In genomic region chr10:68333452-68333851, GRCh38 we compare ENCODE assay signal across 8 cellular contexts. TPM values are rescaled to one million over a fixed set of nuclear protein-coding genes. Genes with fewer than 3 reads are reported as not detected.
DNase-seq lines count a peak whose midpoint lies in the region; ATAC-seq and TF ChIP-seq lines count a peak whose summit lies in the region.

No MANE protein-coding gene starts in this region.

- peaks cover 30% of the 10 kb centered on the region for H4K20me1 ChIP-seq in mammary epithelial cell (ENCODE audit: insufficient read depth, low read length)

- H3K4me3 ChIP-seq in right atrium auricular region (peak overlapping the region; percentile 89 to 94), mammary epithelial cell (replicated peaks in 1 of 3; ENCODE audit: insufficient read depth in 1 of 3, low read depth in 2 of 3, low read length in 3 of 3) (peak overlapping the region; percentile 63 to 97 (median 69)), mononuclear cell (ENCODE audit: low read length) (peak overlapping the region; percentile 99)

- H3K27ac ChIP-seq in right atrium auricular region, result peak overlapping the region; percentile 99
- peak overlapping the region; percentile 94 for H3K27ac ChIP-seq in mammary epithelial cell (ENCODE audit: insufficient read depth, low read depth, low read length)

- peak overlapping the region; percentile 98 for H3K9ac ChIP-seq in mammary epithelial cell (ENCODE audit: insufficient read depth, low read length)

- dilution Hi-C loops in mammary epithelial cell (cut with HindIII; ENCODE audit: low sequenced_read_pairs), result loop anchor here (25.0 kb wide), 1 partner anchor 271 kb away; no protein-coding TSS in a partner anchor

- DNase-seq in right atrium auricular region (ENCODE audit: low spot score) (no peak), left cardiac atrium (no peak), mammary epithelial cell (no peak), SW480 (ENCODE audit: low spot score) (no peak), inferior parietal cortex (ENCODE audit: extremely low spot score) (no peak)
- DNase-seq in effector CD8-positive, alpha-beta T cell (lab: John Stamatoyannopoulos, UW), result no peak

- CTCF ChIA-PET in mammary epithelial cell (lab: Charles Lee; ENCODE audit: low non-redundant PET), result no interaction called here

- H3K27me3 ChIP-seq in right atrium auricular region (no peaks in the 10 kb centered on the region), mammary epithelial cell (ENCODE audit: insufficient read depth, low read length) (no peaks in the 10 kb centered on the region), mononuclear cell (ENCODE audit: insufficient read depth, low read length) (no peaks in the 10 kb centered on the region)

- H3K36me3 ChIP-seq in right atrium auricular region, result peaks cover 2% of the 10 kb centered on the region
- peaks cover 12% of the 10 kb centered on the region for H3K36me3 ChIP-seq in mammary epithelial cell (ENCODE audit: insufficient read depth, low read length)

- 3% methylated on average over 6 of the region's 6 CpGs for WGBS in mammary epithelial cell (ENCODE audit: low coverage, missing lambda C conversion rate)

- intact Hi-C loops in left cardiac atrium (cut with DNase I) (loop anchor here in 1 of 2 donors (10.0 kb wide), 1 partner anchor 259 kb away; the partner anchor contains the start of gene HERC4), mammary epithelial cell (cut with micrococcal nuclease) (loop anchor here (2.0 kb wide), 1 partner anchor 251 kb away; no protein-coding TSS in a partner anchor)

- peaks cover 75% of the 10 kb centered on the region for H3K79me2 ChIP-seq in mammary epithelial cell (ENCODE audit: insufficient read depth, low read length)

- H2AFZ ChIP-seq in mammary epithelial cell (ENCODE audit: low read depth, low read length), result no peak overlapping the region

- TF ChIP-seq CTCF in right atrium auricular region (IDR thresholded peaks at IDR 0.05) (no peak), mammary epithelial cell (conservative IDR thresholded peaks at IDR 0.05 in 1 of 2, IDR thresholded peaks at IDR 0.05 in 1 of 2; ENCODE audit: extremely low read depth in 1 of 2, insufficient read depth in 1 of 2, low read depth in 1 of 2, low read length in 2 of 2) (no peak)

- in situ Hi-C loops in mammary epithelial cell (cut with MboI; ENCODE audit: low sequenced_read_pairs in 2 of 2), result no loop called here

- H3K4me2 ChIP-seq in mammary epithelial cell (ENCODE audit: insufficient read depth, low read depth, low read length), result peak overlapping the region; percentile 97

- BruUV-seq in mammary epithelial cell (replicated peaks; lab: Mats Ljungman, UMichigan), result TSS peak; percentile 27

- no peaks in the 10 kb centered on the region for H3K9me3 ChIP-seq in right atrium auricular region
- H3K9me3 ChIP-seq in mammary epithelial cell (replicated peaks; ENCODE audit: insufficient read depth, low read length), result no peaks in the 10 kb centered on the region
- no peaks in the 10 kb centered on the region for H3K9me3 ChIP-seq in mononuclear cell (ENCODE audit: low read depth, low read length)

- no peak for ATAC-seq in left cardiac atrium
- no peak for ATAC-seq in GM18520 (IDR thresholded peaks at IDR 0.05; ENCODE audit: unreplicated experiment)

- H3K4me1 ChIP-seq in right atrium auricular region (peaks cover 0 to 53% of the 10 kb centered on the region in 2 donors), mammary epithelial cell (ENCODE audit: insufficient read depth, low read length) (peaks cover 26% of the 10 kb centered on the region), mononuclear cell (ENCODE audit: insufficient read depth, low read length) (peaks cover 66% of the 10 kb centered on the region)

RNA-seq across cellular contexts. Expression of gene PBLD, which starts 0.7 kb away (rescaled TPM):
- total RNA-seq in right atrium auricular region (1 to 10 TPM; 2.7 to 4.5 TPM), left cardiac atrium (1 to 10 TPM; 3.1 to 4.1 TPM), mammary epithelial cell (1 to 10 TPM; 6.0 to 9.2 TPM), mononuclear cell (2.7 TPM)
- polyA plus RNA-seq in mammary epithelial cell, result 0.34 TPM
- polyA minus RNA-seq in mammary epithelial cell, result 1.7 TPM

RNA-seq across cellular contexts. Expression of gene HNRNPH3, which starts 1.6 kb away (rescaled TPM):
- 10 to 100 TPM; 29.7 to 34.8 TPM for total RNA-seq in right atrium auricular region
- total RNA-seq in left cardiac atrium, result 100 to 1,000 TPM in 1 of 2 donors, 10 to 100 TPM in 1; 81.5 to 130 TPM
- 100 to 1,000 TPM in 1 of 2 donors, 10 to 100 TPM in 1; 10.0 to 122 TPM for total RNA-seq in mammary epithelial cell
- polyA plus RNA-seq in mammary epithelial cell, result 33.2 TPM
- polyA minus RNA-seq in mammary epithelial cell, result 79.6 TPM
- total RNA-seq in mononuclear cell, result 53.4 TPM
